In the genomic region with DNA sequence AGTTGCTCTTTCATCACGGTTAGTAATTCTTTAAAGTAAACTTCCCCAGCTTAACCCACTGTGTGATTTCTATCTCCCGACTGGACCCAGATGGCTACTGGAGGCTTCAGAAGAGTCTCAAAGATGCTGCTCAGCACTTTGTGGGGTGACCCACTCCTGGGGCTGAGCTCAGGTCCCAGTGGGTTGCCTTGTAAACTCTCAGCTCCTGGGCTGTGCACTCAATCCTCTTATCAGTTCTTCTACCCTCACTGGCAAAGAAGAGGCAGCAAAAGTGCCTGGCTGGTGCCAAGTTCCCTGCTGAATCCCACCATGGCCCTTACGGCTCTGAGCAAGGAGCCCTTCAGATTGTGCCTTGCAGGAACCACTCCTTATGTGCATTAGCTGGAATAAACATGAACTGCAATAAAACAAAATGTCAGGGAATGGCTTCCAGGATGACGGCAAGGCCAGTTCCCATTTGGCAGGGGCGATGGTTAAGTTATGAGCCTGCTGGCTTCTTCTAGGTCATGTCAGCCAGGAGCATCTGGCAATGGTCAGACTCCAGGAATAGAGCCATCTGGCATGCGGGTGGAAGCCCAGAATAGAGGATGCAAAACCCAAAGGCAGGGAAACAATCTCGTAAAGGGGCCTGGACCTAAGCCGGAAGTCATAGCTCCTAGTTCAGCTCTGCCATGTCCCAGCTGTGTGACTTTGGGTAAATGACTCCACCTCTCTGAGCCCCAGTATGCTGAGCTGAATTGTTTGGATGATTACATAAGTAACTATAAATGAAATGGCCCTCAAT, we compare ENCODE assay signal across 8 cellular contexts. TPM values are rescaled to one million over a fixed set of nuclear protein-coding genes. Genes with fewer than 3 reads are reported as not detected.
A peak's percentile ranks its signal among the peaks of the same experiment; 100 is the strongest.
DNase-seq lines count a peak whose midpoint lies in the region; ATAC-seq and TF ChIP-seq lines count a peak whose summit lies in the region.

No MANE protein-coding gene starts in this region.

- H3K9me3 ChIP-seq in suprapubic skin: no peaks in the 10 kb centered on the region

- H3K4me3 ChIP-seq in LNCaP clone FGC (ENCODE audit: low read depth, low read length): no peak overlapping the region
- no peak overlapping the region for H3K4me3 ChIP-seq in suprapubic skin

- WGBS in suprapubic skin: 34% methylated on average over 8 of the region's 8 CpGs

- TF ChIP-seq CTCF in LNCaP clone FGC (IDR thresholded peaks at IDR 0.05; ENCODE audit: control insufficient read depth, extremely low read depth, insufficient read depth) (no peak), suprapubic skin (IDR thresholded peaks at IDR 0.05) (no peak)

- TF ChIP-seq EP300 in suprapubic skin (IDR thresholded peaks at IDR 0.05): no peak

- peaks cover 20% of the 10 kb centered on the region for H3K4me1 ChIP-seq in suprapubic skin

- no peaks in the 10 kb centered on the region for H3K36me3 ChIP-seq in suprapubic skin

- TF ChIP-seq POLR2A in suprapubic skin (IDR thresholded peaks at IDR 0.05): no peak

- no peak overlapping the region for H3K27ac ChIP-seq in caudate nucleus (ENCODE audit: low read depth, low read length)
- H3K27ac ChIP-seq in suprapubic skin: peak overlapping the region; percentile 54

- DNase-seq in LNCaP clone FGC (ENCODE audit: low read depth): peak; percentile 73
- DNase-seq in caudate nucleus (lab: John Stamatoyannopoulos, UW): peak in 31 of 61 donors; percentile 1 to 99 (median 21)
- peak; percentile 87 for DNase-seq in left lobe of liver (ENCODE audit: low spot score)
- DNase-seq in suprapubic skin (ENCODE audit: low spot score in 2 of 2): peak in 1 of 2 donors; percentile 65
- no peak for DNase-seq in NCI-H2029 (lab: John Stamatoyannopoulos, UW)
- DNase-seq in NCI-H2029 treated with DMSO at 0.1 percent for 48 hours (lab: John Stamatoyannopoulos, UW): no peak
- DNase-seq in activated CD4-positive, alpha-beta T cell treated with anti-CD3 and anti-CD28 coated beads for 1 hour: no peak
- no peak for DNase-seq in iPS-NIHi11 (ENCODE audit: low spot score)

- H3K27me3 ChIP-seq in suprapubic skin: no peaks in the 10 kb centered on the region

- peak; percentile 81 for ATAC-seq in left lobe of liver

RNA-seq across cellular contexts. Expression of gene MYOC, which starts 6.7 kb away (rescaled TPM):
- not detected for total RNA-seq in left lobe of liver
- total RNA-seq in suprapubic skin: 1 to 10 TPM in 2 of 4 donors, under 1 TPM in 2; 0.34 to 3.1 (median 1.2) TPM

RNA-seq across cellular contexts. Expression of gene MYOCOS, which starts 23.7 kb away (rescaled TPM):
- not detected for total RNA-seq in left lobe of liver
- total RNA-seq in suprapubic skin: not detected

Comparison
In these comparisons a context has a peak if more than half of its experiments do, and no peak if none do; other contexts are left out.
1. DNase-seq: peak in LNCaP clone FGC (single experiment), caudate nucleus (31 of 61) and left lobe of liver (single experiment); none in NCI-H2029 (single experiment), NCI-H2029 treated with DMSO at 0.1 percent for 48 hours (single experiment), activated CD4-positive, alpha-beta T cell treated with anti-CD3 and anti-CD28 coated beads for 1 hour (single experiment) and iPS-NIHi11 (single experiment).